In the genomic region with DNA sequence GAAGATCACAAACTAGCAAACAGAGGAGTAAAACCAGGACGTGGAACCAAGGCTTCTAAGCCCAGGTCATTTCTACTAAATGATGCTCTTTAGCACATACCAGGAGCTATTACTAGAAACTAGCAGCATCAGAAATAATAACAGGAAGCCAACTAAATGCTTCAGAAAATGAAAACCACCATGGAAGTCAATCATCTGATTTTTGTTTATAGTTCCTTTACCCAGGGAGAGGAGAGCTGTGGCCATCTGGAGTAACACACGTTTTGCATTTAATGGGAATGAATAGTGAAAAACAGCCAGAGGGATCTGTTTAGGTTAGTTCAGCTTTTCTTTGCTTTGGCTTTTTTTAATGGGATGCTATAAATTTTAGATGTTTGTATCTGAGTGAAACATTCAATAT, we compare ENCODE assay signal across 17 cellular contexts.
"Had no signal": no experiment of that assay in that cellular context is flagged by ENCODE, and none has a peak within 500 bp of the region (broad histone marks: within the 10 kb centered on the region; RNA-seq: fewer than 3 reads in every experiment).

No MANE protein-coding gene starts in this region.

- H3K27me3 ChIP-seq: pancreas, sigmoid colon, upper lobe of right lung had no signal

- ATAC-seq: effector memory CD8-positive, alpha-beta T cell; left ventricle myocardium superior; naive thymus-derived CD8-positive, alpha-beta T cell; pancreas; upper lobe of right lung had no signal

- DNase-seq: activated CD4-positive, alpha-beta T cell treated with anti-CD3 and anti-CD28 coated beads, Interleukin-2, amount 10 ng/mL, durations not matched to agents 7 days and 5 days; activated CD4-positive, CD25-positive, alpha-beta regulatory T cell; activated CD8-positive, alpha-beta memory T cell treated with anti-CD3 and anti-CD28 coated beads for 24 hours; activated gamma-delta T cell treated with Interleukin-2 at 50 U/mL for 16 hours; amniotic stem cell; cerebellar nuclear complex; dermis blood vessel endothelial cell; effector memory CD8-positive, alpha-beta T cell; glutamatergic neuron; kidney glomerular epithelial cell; left ventricle myocardium superior; naive thymus-derived CD8-positive, alpha-beta T cell; pancreas; sigmoid colon; stimulated activated CD4-positive, alpha-beta T cell treated with anti-CD3 and anti-CD28 coated beads, Interleukin-2, amount 100 ng/mL, for 24 hours; upper lobe of right lung had no signal

- FAIRE-seq: pancreas had no signal

- H3K27ac ChIP-seq: pancreas, sigmoid colon, thoracic aorta, upper lobe of right lung had no signal

- H3K4me1 ChIP-seq: pancreas, upper lobe of right lung had no signal

- H3K36me3 ChIP-seq: pancreas, sigmoid colon, thoracic aorta, upper lobe of right lung had no signal

- H3K4me3 ChIP-seq: pancreas, sigmoid colon, thoracic aorta, upper lobe of right lung had no signal

- H3K9me3 ChIP-seq: pancreas, sigmoid colon, thoracic aorta, upper lobe of right lung had no signal
